18 cellular contexts compared by ENCODE assay signal in genomic region chr22:17083255-17083654, GRCh38. TPM values are rescaled to one million over a fixed set of nuclear protein-coding genes. Genes with fewer than 3 reads are reported as not detected.
DNase-seq lines count a peak whose midpoint lies in the region; ATAC-seq and TF ChIP-seq lines count a peak whose summit lies in the region.
"Had no signal": no experiment of that assay in that cellular context is flagged by ENCODE, and none has a peak within 500 bp of the region (broad histone marks: within the 10 kb centered on the region; RNA-seq: fewer than 3 reads in every experiment).

No MANE protein-coding gene starts in this region.

- no peak overlapping the region for H3K4me3 ChIP-seq in CD4-positive, CD25-positive, alpha-beta regulatory T cell (ENCODE audit: low read depth, low read length)
- no peak overlapping the region for H3K4me3 ChIP-seq in CD8-positive, alpha-beta T cell (ENCODE audit: low read depth, low read length)
- H3K4me3 ChIP-seq in thyroid gland (replicated peaks in 1 of 3) = no peak overlapping the region
- H3K4me3 ChIP-seq: lower lobe of right lung, right lobe of liver, tibial nerve had no signal

- H3K4me3 Mint-ChIP-seq in CD4-positive, CD25-positive, alpha-beta regulatory T cell = peak overlapping the region; percentile 90 to 96 (median 92)
- peak overlapping the region; percentile 72 for H3K4me3 Mint-ChIP-seq in CD8-positive, alpha-beta T cell
- H3K4me3 Mint-ChIP-seq in activated T-helper 2 cell treated with anti-CD3 and anti-CD28 coated beads, Interferon-gamma antibody, Interleukin-2, Interleukin-4, amounts not matched to agents 10 μg/mL and 5 μg/mL and 100 μg/mL, durations not matched to agents 14 hours and 24 hours and 36 hours (ENCODE audit: low read depth) = peak overlapping the region; percentile 43
- H3K4me3 Mint-ChIP-seq in naive B cell = peak overlapping the region; percentile 15 to 94 (median 88)

- no peaks in the 10 kb centered on the region for H3K9me3 ChIP-seq in CD4-positive, CD25-positive, alpha-beta regulatory T cell (ENCODE audit: control insufficient read depth in 2 of 2, low read length in 2 of 2)
- no peaks in the 10 kb centered on the region for H3K9me3 ChIP-seq in CD8-positive, alpha-beta T cell (ENCODE audit: low read length)
- H3K9me3 ChIP-seq in thyroid gland = no peaks in the 10 kb centered on the region
- H3K9me3 ChIP-seq: BLaER1, lower lobe of right lung, right lobe of liver, tibial nerve had no signal

- H3K27me3 ChIP-seq in CD4-positive, CD25-positive, alpha-beta regulatory T cell (ENCODE audit: control insufficient read depth, insufficient read depth, low read length) = no peaks in the 10 kb centered on the region
- H3K27me3 ChIP-seq in CD8-positive, alpha-beta T cell (ENCODE audit: insufficient read depth, low read length) = no peaks in the 10 kb centered on the region
- H3K27me3 ChIP-seq in thyroid gland = no peaks in the 10 kb centered on the region
- H3K27me3 ChIP-seq: BLaER1, right lobe of liver, tibial nerve had no signal

- TF ChIP-seq CTCF in CD8-positive, alpha-beta T cell (IDR thresholded peaks at IDR 0.05) = no peak
- TF ChIP-seq CTCF in thyroid gland (IDR thresholded peaks at IDR 0.05) = no peak

- no peak for ATAC-seq in CD4-positive, CD25-positive, alpha-beta regulatory T cell (ENCODE audit: low read depth in 2 of 2)
- no peak for ATAC-seq in CD8-positive, alpha-beta T cell
- ATAC-seq in naive B cell (ENCODE audit: low read depth in 2 of 2) = no peak
- ATAC-seq: lower lobe of right lung, right lobe of liver had no signal

- no peak overlapping the region for H3K27ac ChIP-seq in CD4-positive, CD25-positive, alpha-beta regulatory T cell (ENCODE audit: insufficient read depth, low read length, poor library complexity, severe bottlenecking)
- H3K27ac ChIP-seq in CD8-positive, alpha-beta T cell (ENCODE audit: low read depth, low read length) = no peak overlapping the region
- H3K27ac ChIP-seq in thyroid gland = no peak overlapping the region
- H3K27ac ChIP-seq: BLaER1, lower lobe of right lung, right lobe of liver, tibial nerve had no signal

- H3K9me3 Mint-ChIP-seq in CD4-positive, CD25-positive, alpha-beta regulatory T cell = peaks cover 0 to 4% (median 0%) of the 10 kb centered on the region in 7 donors
- H3K9me3 Mint-ChIP-seq in CD8-positive, alpha-beta T cell = no peaks in the 10 kb centered on the region
- no peaks in the 10 kb centered on the region for H3K9me3 Mint-ChIP-seq in activated T-helper 2 cell treated with anti-CD3 and anti-CD28 coated beads, Interferon-gamma antibody, Interleukin-2, Interleukin-4, amounts not matched to agents 10 μg/mL and 5 μg/mL and 100 μg/mL, durations not matched to agents 14 hours and 24 hours and 36 hours
- H3K9me3 Mint-ChIP-seq in naive B cell = no peaks in the 10 kb centered on the region

- POLR2A ChIA-PET in CD8-positive, alpha-beta T cell (lab: Charles Lee) = interaction anchor here (1.6 kb wide), 1 partner anchor 9 kb away, joined by 3 read pairs; no protein-coding TSS in a partner anchor

- intact Hi-C loops in CD8-positive, alpha-beta T cell (cut with DNase I, micrococcal nuclease) = loop anchor here (5.0 to 10.0 kb wide), 2 partner anchors 692 to 694 kb away; partner anchors contain the start of gene BID (in 1 of the 2)
- intact Hi-C loops in activated T-helper 2 cell treated with anti-CD3 and anti-CD28 coated beads, Interferon-gamma antibody, Interleukin-2, Interleukin-4, amounts not matched to agents 10 μg/mL and 5 μg/mL and 100 μg/mL, durations not matched to agents 14 hours and 24 hours and 36 hours (cut with micrococcal nuclease) = loop anchor here (5.0 kb wide), 1 partner anchor 134 kb away; the partner anchor contains the start of gene ADA2
- intact Hi-C loops in thyroid gland (cut with DNase I) = no loop called here

- CTCF ChIA-PET in CD8-positive, alpha-beta T cell (lab: Charles Lee) = interaction anchor here (1.0 to 3.0 kb wide), 3 partner anchors 8 to 89 kb away, joined by 4 to 17 read pairs (median 7); no protein-coding TSS in a partner anchor

- no peak for TF ChIP-seq POLR2A in thyroid gland (IDR thresholded peaks at IDR 0.05)

- no peaks in the 10 kb centered on the region for H3K36me3 Mint-ChIP-seq in CD4-positive, CD25-positive, alpha-beta regulatory T cell
- peaks cover 6% of the 10 kb centered on the region for H3K36me3 Mint-ChIP-seq in CD8-positive, alpha-beta T cell
- peaks cover 3% of the 10 kb centered on the region for H3K36me3 Mint-ChIP-seq in activated T-helper 2 cell treated with anti-CD3 and anti-CD28 coated beads, Interferon-gamma antibody, Interleukin-2, Interleukin-4, amounts not matched to agents 10 μg/mL and 5 μg/mL and 100 μg/mL, durations not matched to agents 14 hours and 24 hours and 36 hours (ENCODE audit: low read depth)
- no peaks in the 10 kb centered on the region for H3K36me3 Mint-ChIP-seq in naive B cell

- H3K4me1 ChIP-seq in CD4-positive, CD25-positive, alpha-beta regulatory T cell (ENCODE audit: control insufficient read depth, insufficient read depth, low read length, poor library complexity, severe bottlenecking) = peaks cover 35% of the 10 kb centered on the region
- H3K4me1 ChIP-seq in CD8-positive, alpha-beta T cell (ENCODE audit: insufficient read depth, low read length) = peaks cover 20% of the 10 kb centered on the region
- H3K4me1 ChIP-seq in thyroid gland = peaks cover 5 to 11% of the 10 kb centered on the region in 2 donors
- H3K4me1 ChIP-seq: right lobe of liver had no signal

- WGBS in thyroid gland, 2 donors = 94 to 97% methylated on average over 5 of the region's 5 CpGs

- H3K4me1 Mint-ChIP-seq in CD4-positive, CD25-positive, alpha-beta regulatory T cell = peaks cover 0 to 41% (median 24%) of the 10 kb centered on the region in 4 donors
- H3K4me1 Mint-ChIP-seq in CD8-positive, alpha-beta T cell (ENCODE audit: low read depth) = peaks cover 30% of the 10 kb centered on the region
- peaks cover 32% of the 10 kb centered on the region for H3K4me1 Mint-ChIP-seq in activated T-helper 2 cell treated with anti-CD3 and anti-CD28 coated beads, Interferon-gamma antibody, Interleukin-2, Interleukin-4, amounts not matched to agents 10 μg/mL and 5 μg/mL and 100 μg/mL, durations not matched to agents 14 hours and 24 hours and 36 hours (ENCODE audit: low read depth)
- peaks cover 32 to 35% (median 34%) of the 10 kb centered on the region in 3 donors for H3K4me1 Mint-ChIP-seq in naive B cell

- peak overlapping the region in 1 of 3 donors; percentile 85 for H3K27ac Mint-ChIP-seq in CD4-positive, CD25-positive, alpha-beta regulatory T cell
- no peak overlapping the region for H3K27ac Mint-ChIP-seq in CD8-positive, alpha-beta T cell
- H3K27ac Mint-ChIP-seq in activated T-helper 2 cell treated with anti-CD3 and anti-CD28 coated beads, Interferon-gamma antibody, Interleukin-2, Interleukin-4, amounts not matched to agents 10 μg/mL and 5 μg/mL and 100 μg/mL, durations not matched to agents 14 hours and 24 hours and 36 hours = no peak overlapping the region
- peak overlapping the region in 3 of 6 donors; percentile 60 to 86 (median 68) for H3K27ac Mint-ChIP-seq in naive B cell

- DNase-seq in CD4-positive, CD25-positive, alpha-beta regulatory T cell = no peak
- no peak for DNase-seq in CD8-positive, alpha-beta T cell
- DNase-seq in activated T-helper 2 cell treated with anti-CD3 and anti-CD28 coated beads, Interferon-gamma antibody, Interleukin-2, Interleukin-4, amounts not matched to agents 10 μg/mL and 5 μg/mL and 100 μg/mL, durations not matched to agents 14 hours and 24 hours and 36 hours (ENCODE audit: low spot score) = no peak
- DNase-seq in naive B cell = no peak
- no peak for DNase-seq in SW 1271 (lab: John Stamatoyannopoulos, UW)
- no peak for DNase-seq in HT-29 (ENCODE audit: low spot score)
- no peak for DNase-seq in thyroid gland
- no peak for DNase-seq in HuH-7 (ENCODE audit: low spot score)
- DNase-seq: cerebellar nuclear complex, foreskin melanocyte, Kasumi-1, lower lobe of right lung, NCI-H1417 treated with DMSO at 0.1 percent for 48 hours, NCI-H226, Right ventricle myocardium superior had no signal

- H3K27me3 Mint-ChIP-seq in CD4-positive, CD25-positive, alpha-beta regulatory T cell = peaks cover 13% of the 10 kb centered on the region
- H3K27me3 Mint-ChIP-seq in CD8-positive, alpha-beta T cell (ENCODE audit: low read depth) = no peaks in the 10 kb centered on the region
- H3K27me3 Mint-ChIP-seq in activated T-helper 2 cell treated with anti-CD3 and anti-CD28 coated beads, Interferon-gamma antibody, Interleukin-2, Interleukin-4, amounts not matched to agents 10 μg/mL and 5 μg/mL and 100 μg/mL, durations not matched to agents 14 hours and 24 hours and 36 hours (ENCODE audit: low read depth) = no peaks in the 10 kb centered on the region
- H3K27me3 Mint-ChIP-seq in naive B cell = no peaks in the 10 kb centered on the region

- no peaks in the 10 kb centered on the region for H3K36me3 ChIP-seq in CD4-positive, CD25-positive, alpha-beta regulatory T cell (ENCODE audit: control insufficient read depth, insufficient read depth, low read length)
- no peaks in the 10 kb centered on the region for H3K36me3 ChIP-seq in CD8-positive, alpha-beta T cell (ENCODE audit: insufficient read depth, low read length)
- no peaks in the 10 kb centered on the region for H3K36me3 ChIP-seq in thyroid gland
- H3K36me3 ChIP-seq: BLaER1, lower lobe of right lung, right lobe of liver, tibial nerve had no signal

RNA-seq across cellular contexts. Expression of gene IL17RA, which starts 1.5 kb away (rescaled TPM):
- total RNA-seq in CD4-positive, CD25-positive, alpha-beta regulatory T cell = 48.2 TPM
- polyA plus RNA-seq in CD4-positive, CD25-positive, alpha-beta regulatory T cell = 10 to 100 TPM; 21.7 to 34.7 (median 26.0) TPM
- 10 to 100 TPM; 20.4 to 24.7 TPM for total RNA-seq in CD8-positive, alpha-beta T cell
- 16.8 and 17.6 TPM in 2 replicates for total RNA-seq in activated T-helper 2 cell treated with anti-CD3 and anti-CD28 coated beads, Interferon-gamma antibody, Interleukin-2, Interleukin-4, amounts not matched to agents 10 μg/mL and 5 μg/mL and 100 μg/mL, durations not matched to agents 14 hours and 24 hours and 36 hours
- polyA plus RNA-seq in naive B cell (ENCODE audit: low read depth in 6 of 6) = 10 to 100 TPM in 2 of 6 donors, 1 to 10 TPM in 4; 6.4 to 14.7 (median 9.2) TPM
- 3.8 and 4.3 TPM in 2 replicates for total RNA-seq in HT-29 (2014; rRNA removed; shearing (Covaris generic))
- total RNA-seq in thyroid gland = 10 to 100 TPM; 10.3 to 19.1 (median 15.5) TPM

RNA-seq across cellular contexts. Expression of gene TMEM121B, which starts 37.9 kb away (rescaled TPM):
- total RNA-seq in CD4-positive, CD25-positive, alpha-beta regulatory T cell = 0.10 TPM
- polyA plus RNA-seq in CD4-positive, CD25-positive, alpha-beta regulatory T cell = under 1 TPM in 1 of 4 donors, not detected in 3; 0.03 TPM
- under 1 TPM in 1 of 2 experiments, not detected in 1; 0.11 TPM for total RNA-seq in CD8-positive, alpha-beta T cell
- 0.05 and 0.09 TPM in 2 replicates for total RNA-seq in activated T-helper 2 cell treated with anti-CD3 and anti-CD28 coated beads, Interferon-gamma antibody, Interleukin-2, Interleukin-4, amounts not matched to agents 10 μg/mL and 5 μg/mL and 100 μg/mL, durations not matched to agents 14 hours and 24 hours and 36 hours
- not detected for polyA plus RNA-seq in naive B cell (ENCODE audit: low read depth in 6 of 6)
- total RNA-seq in HT-29 (2014; rRNA removed; shearing (Covaris generic)) = 0.05 TPM in 1 of 2 replicates, not detected in the other
- total RNA-seq in thyroid gland = under 1 TPM in 2 of 4 donors, not detected in 2; 0.10 to 0.17 TPM
